In genomic region chr5:34522599-34523381, GRCh38 we compare ENCODE assay signal across 8 cellular contexts.
A peak's percentile ranks its signal among the peaks of the same experiment; 100 is the strongest.
DNase-seq lines count a peak whose midpoint lies in the region; ATAC-seq, FAIRE-seq and TF ChIP-seq lines count a peak whose summit lies in the region.

No MANE protein-coding gene starts in this region.

- TF ChIP-seq CTCF in 22Rv1 (IDR thresholded peaks at IDR 0.05) (peak; percentile 80), GM12878 (IDR thresholded peaks at IDR 0.05 in 2 of 3, conservative IDR thresholded peaks at IDR 0.05 in 1 of 3; ENCODE audit: control insufficient read depth in 2 of 3, extremely low read depth in 1 of 3, insufficient read depth in 1 of 3, low read depth in 3 of 3, low read length in 3 of 3) (peak; percentile 65 to 78 (median 72); a peak in 5 of 6 replicates), spleen (IDR thresholded peaks at IDR 0.05 in 8 of 11, conservative IDR thresholded peaks at IDR 0.05 in 3 of 11) (peak; percentile 27 to 80 (median 69))

- H3K4me3 ChIP-seq in GM12878 (no peak overlapping the region), spleen (no peak overlapping the region)

- no peak for TF ChIP-seq POLR2A in GM12891 (IDR thresholded peaks at IDR 0.05; ENCODE audit: low read depth, low read length)
- TF ChIP-seq POLR2A in GM12878 (IDR thresholded peaks at IDR 0.05; ENCODE audit: low read depth, low read length), result no peak
- TF ChIP-seq POLR2A in spleen (IDR thresholded peaks at IDR 0.05), result no peak

- no peaks in the 10 kb centered on the region for H3K36me3 ChIP-seq in GM12878 (ENCODE audit: control insufficient read depth in 2 of 2, insufficient read depth in 2 of 2, low read length in 1 of 2)
- no peaks in the 10 kb centered on the region for H3K36me3 ChIP-seq in spleen

- H3K4me2 ChIP-seq in GM12878 (ENCODE audit: control insufficient read depth, insufficient read depth), result no peak overlapping the region

- H3K27ac ChIP-seq in 22Rv1, result no peak overlapping the region
- H3K27ac ChIP-seq in GM12878 (ENCODE audit: control insufficient read depth, insufficient read depth), result no peak overlapping the region
- H3K27ac ChIP-seq in spleen, result peak overlapping the region in 3 of 8 donors; percentile 17 to 59 (median 23)

- SMC1A ChIA-PET in GM12878 (lab: Charles Lee; ENCODE audit: uncharacterized antibody, unreplicated experiment), result interaction anchor here (0.6 to 2.3 kb wide), 13 partner anchors 7 to 908 kb away, joined by 3 to 13 read pairs (median 4); no protein-coding TSS in a partner anchor

- RAD21 ChIA-PET in GM12878 (lab: Charles Lee; ENCODE audit: unreplicated experiment), result interaction anchor here (1.0 to 3.4 kb wide), 8 partner anchors 15 to 479 kb away, joined by 3 to 9 read pairs (median 4); no protein-coding TSS in a partner anchor

- DNase-seq in GM12891 (ENCODE audit: insufficient read length, low spot score), result peak; percentile 49
- DNase-seq in NCI-H1417 treated with DMSO at 0.1 percent for 48 hours (lab: John Stamatoyannopoulos, UW), result peak; percentile 18
- peak in 4 of 5 donors; percentile 22 to 56 (median 34) for DNase-seq in T-helper 1 cell
- no peak for DNase-seq in GM12878 (ENCODE audit: low read depth, low spot score)
- DNase-seq in iPS DF 4.7 (ENCODE audit: extremely low read depth, low spot score), result peak; percentile 98
- no peak for DNase-seq in spleen

- POLR2A ChIA-PET in GM12878 (lab: Charles Lee), result interaction anchor here (0.6 kb wide), 1 partner anchor 108 kb away, joined by 3 read pairs; no protein-coding TSS in a partner anchor

- TF ChIP-seq RAD21 in GM12878 (IDR thresholded peaks at IDR 0.05; ENCODE audit: insufficient read depth, low read depth, low read length), result peak; percentile 87

- CTCF ChIA-PET in GM12878 (lab: Yijun Ruan, JAX), result interaction anchor here (0.6 to 4.0 kb wide), 26 partner anchors 8 to 506 kb away, joined by 3 to 33 read pairs (median 4); no protein-coding TSS in a partner anchor

- no peak overlapping the region for H3K9ac ChIP-seq in GM12878 (ENCODE audit: control insufficient read depth, insufficient read depth, low read length)

- FAIRE-seq in GM12891 (lab: Jason Lieb, UNC), result peak; percentile 81
- peak; percentile 98 for FAIRE-seq in GM12878 (lab: Jason Lieb, UNC)

- in situ Hi-C loops in GM12878 (cut with MboI), result no loop called here

- H3K79me2 ChIP-seq in GM12878 (ENCODE audit: control insufficient read depth, insufficient read depth, low read length), result no peaks in the 10 kb centered on the region

- H3K4me1 ChIP-seq in GM12878 (ENCODE audit: control insufficient read depth, insufficient read depth, low read length), result no peaks in the 10 kb centered on the region
- peaks cover 8 to 33% (median 17%) of the 10 kb centered on the region in 6 donors for H3K4me1 ChIP-seq in spleen

- no TSS peak for BruUV-seq in GM12878 (replicated peaks; lab: Mats Ljungman, UMichigan)

- WGBS in GM12878 (ENCODE audit: insufficient coverage, insufficient replicate concordance, low lambda C conversion rate, missing lambda C conversion rate), result 31% methylated on average over 11 of the region's 11 CpGs
- 34 to 51% (median 38%) methylated on average over 11 of the region's 11 CpGs for WGBS in spleen, 5 donors

- no peaks in the 10 kb centered on the region for H4K20me1 ChIP-seq in GM12878 (ENCODE audit: control insufficient read depth, insufficient read depth)

- H3K9me3 ChIP-seq in GM12878 (replicated peaks; ENCODE audit: control insufficient read depth, insufficient read depth, low read length) (no peaks in the 10 kb centered on the region), spleen (no peaks in the 10 kb centered on the region)

- intact Hi-C loops in GM12878 (cut with micrococcal nuclease; ENCODE audit: unreplicated experiment), result loop anchor here (1.0 to 5.0 kb wide), 3 partner anchors 36 to 480 kb away; no protein-coding TSS in a partner anchor
- intact Hi-C loops in spleen (cut with DNase I; ENCODE audit: low total_unique reads), result loop anchor here (5.0 to 10.0 kb wide), 2 partner anchors 132 to 375 kb away; partner anchors contain the start of gene RAI14

- peak overlapping the region; percentile 39; the same call in 1 of the 2 replicates for H2AFZ ChIP-seq in GM12878 (ENCODE audit: control insufficient read depth, low read depth, low read length)

- H3K27me3 ChIP-seq in GM12878 (replicated peaks in 1 of 2; ENCODE audit: control insufficient read depth in 2 of 2, insufficient read depth in 2 of 2, low read length in 1 of 2) (no peaks in the 10 kb centered on the region), spleen (replicated peaks in 1 of 7) (no peaks in the 10 kb centered on the region)

- ATAC-seq in HG02852 (IDR thresholded peaks at IDR 0.05; ENCODE audit: unreplicated experiment) (peak; percentile 81), GM12878 (peak; percentile 98)

- TF ChIP-seq EP300 in GM12878 (IDR thresholded peaks at IDR 0.05; ENCODE audit: borderline replicate concordance in 1 of 2, control insufficient read depth in 1 of 2, low read depth in 2 of 2, low read length in 2 of 2), result no peak

TF ChIP-seq in GM12891, 5 proteins besides CTCF, POLR2A, EP300 and RAD21:
- TF ChIP-seq POLR2AphosphoS5 (IDR thresholded peaks at IDR 0.05; ENCODE audit: low read depth, low read length) (no peak), POU2F2 (IDR thresholded peaks at IDR 0.05; ENCODE audit: low read depth, low read length) (peak; percentile 37; the same call in 1 of the 2 replicates), TAF1 (IDR thresholded peaks at IDR 0.05; ENCODE audit: low read depth, low read length) (no peak)

TF ChIP-seq in GM12878, 131 proteins besides CTCF, POLR2A, EP300 and RAD21 (continues in another document):
- TF ChIP-seq IRF3 (IDR thresholded peaks at IDR 0.05) (no peak), ZBTB40 (IDR thresholded peaks at IDR 0.05; ENCODE audit: borderline replicate concordance) (no peak), TBL1XR1 (IDR thresholded peaks at IDR 0.05; ENCODE audit: low read depth, low read length) (no peak), SPI1 (IDR thresholded peaks at IDR 0.05; ENCODE audit: borderline replicate concordance, insufficient read depth, low read depth, low read length) (peak; percentile 14; the same call in 1 of the 2 replicates), ASH2L (IDR thresholded peaks at IDR 0.05; ENCODE audit: borderline replicate concordance, low read depth) (no peak), SMC3 (IDR thresholded peaks at IDR 0.05; ENCODE audit: borderline replicate concordance, low read length) (peak; percentile 83), KLF5 (IDR thresholded peaks at IDR 0.05; ENCODE audit: partially characterized antibody) (no peak), MTA2 (IDR thresholded peaks at IDR 0.05; ENCODE audit: low read depth) (no peak), ZNF384 (IDR thresholded peaks at IDR 0.05; ENCODE audit: borderline replicate concordance, low read depth, low read length) (no peak), RCOR1 (conservative IDR thresholded peaks at IDR 0.05; ENCODE audit: low read depth, low read length) (no peak), KAT2A (conservative IDR thresholded peaks at IDR 0.05; ENCODE audit: control insufficient read depth, low read depth, low read length) (no peak), NFXL1 (IDR thresholded peaks at IDR 0.05; ENCODE audit: borderline replicate concordance) (no peak), EGR1 (IDR thresholded peaks at IDR 0.05; ENCODE audit: borderline replicate concordance in 1 of 2, low read depth in 2 of 2, low read length in 2 of 2) (no peak), CBFB (IDR thresholded peaks at IDR 0.05; ENCODE audit: low read depth) (no peak), IKZF1 (conservative IDR thresholded peaks at IDR 0.05) (no peak)

Comparison
In these comparisons a context has a peak if more than half of its experiments do, and no peak if none do; other contexts are left out.
1. DNase-seq: peak in GM12891 (single experiment), NCI-H1417 treated with DMSO at 0.1 percent for 48 hours (single experiment), T-helper 1 cell (4 of 5) and iPS DF 4.7 (single experiment); none in GM12878 (single experiment) and spleen (single experiment).
2. Peak in every context shown above with its lines, with median percentiles within 50 percentile points of each other: CTCF ChIP-seq.